In the genomic region with DNA sequence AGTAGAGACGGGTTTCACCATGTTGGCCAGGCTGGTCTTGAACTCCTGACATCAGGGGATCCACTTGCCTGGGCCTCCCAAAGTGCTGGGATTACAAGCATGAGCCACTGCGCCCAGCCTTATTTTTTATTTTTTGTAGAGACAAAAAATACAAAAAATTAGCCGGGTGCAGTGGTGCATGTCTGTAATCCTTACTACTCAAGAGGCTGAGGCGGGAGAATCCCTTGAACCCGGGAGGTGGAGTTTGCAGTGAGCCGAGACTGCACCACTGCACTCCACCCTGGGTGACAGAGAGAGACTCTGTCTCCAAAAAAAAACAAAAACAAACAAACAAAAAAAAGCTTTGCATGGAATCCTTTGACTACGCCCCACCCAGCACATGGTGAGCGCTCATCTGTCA, we compare ENCODE assay signal across 7 cellular contexts. TPM values are rescaled to one million over a fixed set of nuclear protein-coding genes. Genes with fewer than 3 reads are reported as not detected.
"Had no signal": no experiment of that assay in that cellular context is flagged by ENCODE, and none has a peak within 500 bp of the region (broad histone marks: within the 10 kb centered on the region; RNA-seq: fewer than 3 reads in every experiment).

No MANE protein-coding gene starts in this region.

RNA-seq across cellular contexts. Expression of a gene that starts 49.2 kb away (rescaled TPM):
- total RNA-seq: GM23248, GM23338, H1, H4, H7, H9, HFFc6 had no signal
- polyA plus RNA-seq: GM23248, GM23338, H1 had no signal
